In the genomic region with DNA sequence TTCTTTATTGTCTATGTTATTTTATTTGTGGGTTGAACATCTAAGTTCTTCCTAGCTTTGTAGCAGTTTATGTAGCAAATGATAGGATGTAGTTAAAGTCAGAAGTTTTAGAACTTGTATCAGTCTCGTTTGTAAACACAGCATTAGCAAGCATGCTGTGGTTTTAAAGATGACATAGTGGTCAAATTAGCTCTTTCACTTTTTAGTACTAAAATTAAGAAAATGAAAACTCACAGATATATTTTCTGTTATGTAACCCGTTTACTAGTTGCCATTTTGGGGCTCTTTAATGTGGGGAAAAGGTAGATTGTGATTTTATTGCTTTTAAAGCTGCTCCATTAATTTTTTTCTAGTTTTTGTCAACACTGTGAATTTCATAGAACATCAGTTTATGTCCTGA, we compare ENCODE assay signal across 30 cellular contexts.
"Had no signal": no experiment of that assay in that cellular context is flagged by ENCODE, and none has a peak within 500 bp of the region (broad histone marks: within the 10 kb centered on the region; RNA-seq: fewer than 3 reads in every experiment).

No MANE protein-coding gene starts in this region.

- H3K27ac ChIP-seq: colonic mucosa, neutrophil, pancreas, stomach, thyroid gland, upper lobe of left lung, vagina had no signal

- H3K27me3 Mint-ChIP-seq: activated B cell treated with CpG ODN at 0.5 μM for 24 hours; activated CD8-positive, alpha-beta T cell treated with anti-CD3 and anti-CD28 coated beads for 36 hours; activated naive CD8-positive, alpha-beta T cell; stimulated activated naive B cell treated with anti-CD40 and anti-IgM and Interleukin-4, amounts not matched to agents 10 μg/mL and 1 μg/mL and 100 μg/mL, for 72 hours had no signal

- H3K4me1 ChIP-seq: colonic mucosa, pancreas, stomach, upper lobe of left lung, vagina had no signal

- FAIRE-seq: bronchial epithelial cell, keratinocyte had no signal

- DNase-seq: activated B cell treated with CpG ODN at 0.5 μM for 24 hours; activated CD4-positive, alpha-beta T cell treated with anti-CD3 and anti-CD28 coated beads, Interleukin-2, amount 50 U/mL, for 1 hour; activated CD8-positive, alpha-beta T cell treated with anti-CD3 and anti-CD28 coated beads for 36 hours; activated naive CD4-positive, alpha-beta T cell; activated T-cell treated with anti-CD3 and anti-CD28 coated beads, Interleukin-2, amount 50 U/mL, for 72 hours; anterior cingulate cortex; cerebellar nuclear complex; colonic mucosa; effector CD8-positive, alpha-beta T cell; erythroblast; foreskin fibroblast; head of caudate nucleus; hippocampal formation; left cardiac atrium; left ventricle myocardium superior; pancreas; right cardiac atrium; stimulated activated CD4-positive, alpha-beta T cell treated with anti-CD3 and anti-CD28 coated beads, Interleukin-15, amount 100 ng/mL, for 24 hours; stimulated activated CD4-positive, alpha-beta T cell treated with anti-CD3 and anti-CD28 coated beads, Interleukin-2, amount 100 ng/mL, for 24 hours; stimulated activated naive B cell treated with anti-CD40 and anti-IgM and Interleukin-4, amounts not matched to agents 10 μg/mL and 1 μg/mL and 100 μg/mL, for 72 hours; stomach; T-helper 2 cell; thyroid gland; upper lobe of left lung had no signal

- H3K4me3 Mint-ChIP-seq: activated B cell treated with CpG ODN at 0.5 μM for 24 hours; activated CD8-positive, alpha-beta T cell treated with anti-CD3 and anti-CD28 coated beads for 36 hours; activated naive CD8-positive, alpha-beta T cell; activated T-cell treated with anti-CD3 and anti-CD28 coated beads, Interleukin-2, amount 50 U/mL, for 72 hours; nephron; stimulated activated naive B cell treated with anti-CD40 and anti-IgM and Interleukin-4, amounts not matched to agents 10 μg/mL and 1 μg/mL and 100 μg/mL, for 72 hours had no signal

- ATAC-seq: activated CD8-positive, alpha-beta T cell treated with anti-CD3 and anti-CD28 coated beads for 36 hours; activated T-cell treated with anti-CD3 and anti-CD28 coated beads, Interleukin-2, amount 50 U/mL, for 72 hours; left cardiac atrium; left ventricle myocardium superior; pancreas; right cardiac atrium; stimulated activated naive B cell treated with anti-CD40 and anti-IgM and Interleukin-4, amounts not matched to agents 10 μg/mL and 1 μg/mL and 100 μg/mL, for 72 hours had no signal

- H3K4me3 ChIP-seq: colonic mucosa, pancreas, stomach, thyroid gland, upper lobe of left lung, vagina had no signal

- H3K9me3 Mint-ChIP-seq: activated B cell treated with CpG ODN at 0.5 μM for 24 hours; activated CD8-positive, alpha-beta T cell treated with anti-CD3 and anti-CD28 coated beads for 36 hours; activated T-cell treated with anti-CD3 and anti-CD28 coated beads, Interleukin-2, amount 50 U/mL, for 72 hours; nephron; stimulated activated naive B cell treated with anti-CD40 and anti-IgM and Interleukin-4, amounts not matched to agents 10 μg/mL and 1 μg/mL and 100 μg/mL, for 72 hours had no signal

- H3K4me1 Mint-ChIP-seq: activated B cell treated with CpG ODN at 0.5 μM for 24 hours, nephron had no signal

- H3K27ac Mint-ChIP-seq: activated B cell treated with CpG ODN at 0.5 μM for 24 hours; activated CD8-positive, alpha-beta T cell treated with anti-CD3 and anti-CD28 coated beads for 36 hours; activated naive CD8-positive, alpha-beta T cell; activated T-cell treated with anti-CD3 and anti-CD28 coated beads, Interleukin-2, amount 50 U/mL, for 72 hours; nephron; stimulated activated naive B cell treated with anti-CD40 and anti-IgM and Interleukin-4, amounts not matched to agents 10 μg/mL and 1 μg/mL and 100 μg/mL, for 72 hours had no signal

- H3K9me3 ChIP-seq: colonic mucosa, neutrophil, pancreas, stomach, thyroid gland, upper lobe of left lung, vagina had no signal
